11 cellular contexts compared by ENCODE assay signal in the genomic region with DNA sequence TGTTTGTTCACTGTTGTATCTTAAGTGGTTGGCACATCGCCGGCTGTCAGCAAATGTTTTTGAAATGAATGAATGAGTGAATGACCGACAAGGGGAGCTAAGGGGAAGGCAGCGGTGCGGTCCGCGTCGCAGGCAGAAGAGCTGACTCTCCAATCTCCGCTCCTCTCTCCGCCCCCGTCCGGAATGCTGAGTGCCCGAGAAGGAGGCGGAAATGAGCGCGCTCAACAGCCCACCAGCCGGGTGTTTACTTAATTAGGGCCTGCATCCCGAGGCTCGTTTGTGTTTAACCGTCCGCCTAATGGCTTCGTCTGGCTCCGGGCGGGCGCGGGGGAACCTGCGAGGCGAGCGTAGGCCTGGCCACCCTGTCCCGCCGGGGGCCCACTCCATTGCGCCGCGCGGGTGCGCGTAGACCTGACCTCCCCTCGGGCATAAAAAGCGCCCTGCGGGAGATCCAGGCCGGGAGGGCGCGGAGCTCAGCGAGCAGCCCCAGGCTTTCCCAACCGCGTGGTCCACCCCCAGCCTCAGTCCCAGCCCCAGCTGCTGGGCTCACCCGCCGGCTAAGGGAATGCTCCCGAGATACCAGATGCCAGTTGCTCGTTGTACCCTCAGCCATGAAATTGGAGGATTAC. TPM values are rescaled to one million over a fixed set of nuclear protein-coding genes. Genes with fewer than 3 reads are reported as not detected.
DNase-seq lines count a peak whose midpoint lies in the region; ATAC-seq and TF ChIP-seq lines count a peak whose summit lies in the region.
"Had no signal": no experiment of that assay in that cellular context is flagged by ENCODE, and none has a peak within 500 bp of the region (broad histone marks: within the 10 kb centered on the region; RNA-seq: fewer than 3 reads in every experiment).

No MANE protein-coding gene starts in this region.

- H3K9ac ChIP-seq in SK-N-SH (no peak overlapping the region), NT2/D1 (ENCODE audit: insufficient read length, low read depth) (peak overlapping the region; percentile 37)

- H2AFZ ChIP-seq in SK-N-SH (ENCODE audit: low read depth): no peak overlapping the region

- no peak overlapping the region for H3K4me2 ChIP-seq in SK-N-SH

- CTCF ChIA-PET in SK-N-SH (lab: Yijun Ruan, JAX): interaction anchor here (0.9 to 1.0 kb wide), 3 partner anchors 16 to 157 kb away, joined by 3 read pairs; no protein-coding TSS in a partner anchor

- no peak for TF ChIP-seq RAD21 in SK-N-SH (IDR thresholded peaks at IDR 0.05; ENCODE audit: low read length)

- H3K9me3 ChIP-seq in SK-N-SH: no peaks in the 10 kb centered on the region
- H3K9me3 ChIP-seq in NT2/D1 (ENCODE audit: insufficient read depth, low read length): no peaks in the 10 kb centered on the region
- no peaks in the 10 kb centered on the region for H3K9me3 ChIP-seq in spleen
- H3K9me3 ChIP-seq: pancreas, Peyer's patch had no signal

- peak overlapping the region in 1 of 2 experiments; percentile 15; a peak in 1 of 4 replicates for H3K4me3 ChIP-seq in SK-N-SH (ENCODE audit: low read depth in 2 of 2, low read length in 1 of 2)
- peak overlapping the region; percentile 19 for H3K4me3 ChIP-seq in NT2/D1 (ENCODE audit: insufficient read length, low read depth)
- peak overlapping the region; percentile 45 for H3K4me3 ChIP-seq in iPS-11a (ENCODE audit: low read depth, low read length)
- H3K4me3 ChIP-seq in spleen: peak overlapping the region in 4 of 8 donors; percentile 17 to 50 (median 26)

- H3K79me2 ChIP-seq in SK-N-SH (ENCODE audit: insufficient read depth): no peaks in the 10 kb centered on the region

- TF ChIP-seq EP300 in SK-N-SH (IDR thresholded peaks at IDR 0.05; ENCODE audit: borderline replicate concordance in 1 of 2, low read depth in 1 of 2, low read length in 1 of 2): no peak

- H3K36me3 ChIP-seq in SK-N-SH (replicated peaks in 1 of 2; ENCODE audit: control insufficient read depth in 1 of 2, insufficient read depth in 2 of 2, low read length in 1 of 2) (no peaks in the 10 kb centered on the region), NT2/D1 (ENCODE audit: insufficient read depth, insufficient read length, low read length) (no peaks in the 10 kb centered on the region), spleen (no peaks in the 10 kb centered on the region)
- H3K36me3 ChIP-seq: pancreas, Peyer's patch had no signal

- H3K27ac ChIP-seq in SK-N-SH (ENCODE audit: low read depth in 2 of 2, low read length in 1 of 2): no peak overlapping the region
- peak overlapping the region in 7 of 8 donors; percentile 30 to 81 (median 77) for H3K27ac ChIP-seq in spleen
- H3K27ac ChIP-seq: pancreas, Peyer's patch had no signal

- no peak for TF ChIP-seq CTCF in SK-N-SH (IDR thresholded peaks at IDR 0.05)
- TF ChIP-seq CTCF in spleen (IDR thresholded peaks at IDR 0.05 in 8 of 11, conservative IDR thresholded peaks at IDR 0.05 in 3 of 11): no peak

- no peaks in the 10 kb centered on the region for H3F3A ChIP-seq in SK-N-SH (replicated peaks; ENCODE audit: insufficient read depth)

- POLR2A ChIA-PET in SK-N-SH (lab: Yijun Ruan, JAX): no interaction called here

- no peak for ATAC-seq in SK-N-SH treated with all-trans-retinoic acid at 6 μM for 48 hours
- ATAC-seq: pancreas had no signal

- H3K9me2 ChIP-seq in SK-N-SH: no peaks in the 10 kb centered on the region

- peaks cover 33% of the 10 kb centered on the region for H3K27me3 ChIP-seq in SK-N-SH (ENCODE audit: insufficient read depth)
- peaks cover 3% of the 10 kb centered on the region for H3K27me3 ChIP-seq in NT2/D1 (ENCODE audit: insufficient read depth, insufficient read length)
- H3K27me3 ChIP-seq in spleen (replicated peaks in 1 of 7): peaks cover 0 to 68% (median 57%) of the 10 kb centered on the region in 7 donors
- H3K27me3 ChIP-seq: pancreas had no signal

- intact Hi-C loops in spleen (cut with DNase I; ENCODE audit: low total_unique reads): no loop called here

- H3K4me1 ChIP-seq in SK-N-SH (ENCODE audit: control insufficient read depth in 1 of 2, insufficient read depth in 2 of 2, low read depth in 1 of 2, low read length in 1 of 2) (peaks cover 0 to 10% of the 10 kb centered on the region in 2 experiments; a peak in 1 of 4 replicates), NT2/D1 (ENCODE audit: insufficient read depth, insufficient read length) (peaks cover 13% of the 10 kb centered on the region), spleen (peaks cover 4 to 38% (median 28%) of the 10 kb centered on the region in 6 donors)

- no peak for TF ChIP-seq POLR2A in spleen (IDR thresholded peaks at IDR 0.05)

- 42% methylated on average over 20 of the region's 50 CpGs for WGBS in SK-N-SH (ENCODE audit: low lambda C conversion rate)
- 3 to 6% (median 4%) methylated on average over 29 to 50 of the region's 50 CpGs for WGBS in spleen, 5 donors

- H4K20me1 ChIP-seq in SK-N-SH (ENCODE audit: insufficient read depth): no peaks in the 10 kb centered on the region

- DNase-seq in SK-N-SH (peak; percentile 72), NT2/D1 (ENCODE audit: low read depth, low spot score) (peak; percentile 78), spleen (no peak), NOMO-1 treated with DMSO at 0.1 percent for 48 hours (lab: John Stamatoyannopoulos, UW; ENCODE audit: unreplicated experiment) (no peak), NCI-H1694 treated with DMSO at 0.1 percent for 48 hours (lab: John Stamatoyannopoulos, UW) (no peak), D341Med (ENCODE audit: low spot score) (no peak)
- DNase-seq: AML-193, Peyer's patch had no signal

TF ChIP-seq in SK-N-SH, 30 proteins besides CTCF, POLR2A, EP300 and RAD21:
- TF ChIP-seq MEF2A (IDR thresholded peaks at IDR 0.05; ENCODE audit: borderline replicate concordance, low read depth) (no peak), FOXJ3 (CRISPR knock-in tag; IDR thresholded peaks at IDR 0.05) (peak; percentile 60; the same call in 1 of the 2 replicates), RXRA (IDR thresholded peaks at IDR 0.05; ENCODE audit: borderline replicate concordance, low read depth) (no peak), YY1 (IDR thresholded peaks at IDR 0.05; ENCODE audit: low read depth) (no peak), ELF1 (IDR thresholded peaks at IDR 0.05) (no peak), FOXM1 (IDR thresholded peaks at IDR 0.05; ENCODE audit: low read depth) (no peak)
- TF ChIP-seq, protein P1, sequence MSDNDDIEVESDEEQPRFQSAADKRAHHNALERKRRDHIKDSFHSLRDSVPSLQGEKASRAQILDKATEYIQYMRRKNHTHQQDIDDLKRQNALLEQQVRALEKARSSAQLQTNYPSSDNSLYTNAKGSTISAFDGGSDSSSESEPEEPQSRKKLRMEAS (IDR thresholded peaks at IDR 0.05; ENCODE audit: low read depth): no peak
- TF ChIP-seq, protein P2, sequence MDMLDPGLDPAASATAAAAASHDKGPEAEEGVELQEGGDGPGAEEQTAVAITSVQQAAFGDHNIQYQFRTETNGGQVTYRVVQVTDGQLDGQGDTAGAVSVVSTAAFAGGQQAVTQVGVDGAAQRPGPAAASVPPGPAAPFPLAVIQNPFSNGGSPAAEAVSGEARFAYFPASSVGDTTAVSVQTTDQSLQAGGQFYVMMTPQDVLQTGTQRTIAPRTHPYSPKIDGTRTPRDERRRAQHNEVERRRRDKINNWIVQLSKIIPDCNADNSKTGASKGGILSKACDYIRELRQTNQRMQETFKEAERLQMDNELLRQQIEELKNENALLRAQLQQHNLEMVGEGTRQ (IDR thresholded peaks at IDR 0.05; ENCODE audit: borderline replicate concordance, low read depth, low read length): no peak
TF ChIP-seq in SK-N-SH: peak in this region for 1.

TF ChIP-seq in SK-N-SH treated with all-trans-retinoic acid at 6 μM for 48 hours, 23 proteins besides CTCF, POLR2A, EP300 and RAD21:
- TF ChIP-seq, protein P3, sequence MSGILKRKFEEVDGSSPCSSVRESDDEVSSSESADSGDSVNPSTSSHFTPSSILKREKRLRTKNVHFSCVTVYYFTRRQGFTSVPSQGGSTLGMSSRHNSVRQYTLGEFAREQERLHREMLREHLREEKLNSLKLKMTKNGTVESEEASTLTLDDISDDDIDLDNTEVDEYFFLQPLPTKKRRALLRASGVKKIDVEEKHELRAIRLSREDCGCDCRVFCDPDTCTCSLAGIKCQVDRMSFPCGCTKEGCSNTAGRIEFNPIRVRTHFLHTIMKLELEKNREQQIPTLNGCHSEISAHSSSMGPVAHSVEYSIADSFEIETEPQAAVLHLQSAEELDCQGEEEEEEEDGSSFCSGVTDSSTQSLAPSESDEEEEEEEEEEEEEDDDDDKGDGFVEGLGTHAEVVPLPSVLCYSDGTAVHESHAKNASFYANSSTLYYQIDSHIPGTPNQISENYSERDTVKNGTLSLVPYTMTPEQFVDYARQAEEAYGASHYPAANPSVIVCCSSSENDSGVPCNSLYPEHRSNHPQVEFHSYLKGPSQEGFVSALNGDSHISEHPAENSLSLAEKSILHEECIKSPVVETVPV (CRISPR knock-in tag; IDR thresholded peaks at IDR 0.05): no peak
- TF ChIP-seq ZFP30 (CRISPR knock-in tag; IDR thresholded peaks at IDR 0.05): no peak
- no peak for TF ChIP-seq CSDC2 (CRISPR knock-in tag; IDR thresholded peaks at IDR 0.05)

RNA-seq across cellular contexts. Expression of gene CDH3, which starts 2.6 kb away (rescaled TPM):
- polyA plus RNA-seq in SK-N-SH (2012; rRNA removed) (not detected in 2 replicates), spleen (1 to 10 TPM; 1.5 to 5.9 (median 4.9) TPM)
- polyA plus RNA-seq in SK-N-SH (2012; cell fraction: cytosol; rRNA removed): not detected in 2 replicates
- 0.15 TPM in 1 of 2 replicates, not detected in the other for polyA plus RNA-seq in SK-N-SH (2012; cell fraction: nucleus; rRNA removed)
- total RNA-seq in spleen: 10 to 100 TPM; 13.1 to 47.6 (median 25.3) TPM

Comparison
In these comparisons a context has a peak if more than half of its experiments do, and no peak if none do; other contexts are left out.
1. DNase-seq: peak in SK-N-SH (single experiment) and NT2/D1 (single experiment); none in spleen (single experiment), NOMO-1 treated with DMSO at 0.1 percent for 48 hours (single experiment), NCI-H1694 treated with DMSO at 0.1 percent for 48 hours (single experiment) and D341Med (single experiment).
2. H3K27ac ChIP-seq: peak in spleen (7 of 8); none in SK-N-SH (0 of 2).